In the genomic region with DNA sequence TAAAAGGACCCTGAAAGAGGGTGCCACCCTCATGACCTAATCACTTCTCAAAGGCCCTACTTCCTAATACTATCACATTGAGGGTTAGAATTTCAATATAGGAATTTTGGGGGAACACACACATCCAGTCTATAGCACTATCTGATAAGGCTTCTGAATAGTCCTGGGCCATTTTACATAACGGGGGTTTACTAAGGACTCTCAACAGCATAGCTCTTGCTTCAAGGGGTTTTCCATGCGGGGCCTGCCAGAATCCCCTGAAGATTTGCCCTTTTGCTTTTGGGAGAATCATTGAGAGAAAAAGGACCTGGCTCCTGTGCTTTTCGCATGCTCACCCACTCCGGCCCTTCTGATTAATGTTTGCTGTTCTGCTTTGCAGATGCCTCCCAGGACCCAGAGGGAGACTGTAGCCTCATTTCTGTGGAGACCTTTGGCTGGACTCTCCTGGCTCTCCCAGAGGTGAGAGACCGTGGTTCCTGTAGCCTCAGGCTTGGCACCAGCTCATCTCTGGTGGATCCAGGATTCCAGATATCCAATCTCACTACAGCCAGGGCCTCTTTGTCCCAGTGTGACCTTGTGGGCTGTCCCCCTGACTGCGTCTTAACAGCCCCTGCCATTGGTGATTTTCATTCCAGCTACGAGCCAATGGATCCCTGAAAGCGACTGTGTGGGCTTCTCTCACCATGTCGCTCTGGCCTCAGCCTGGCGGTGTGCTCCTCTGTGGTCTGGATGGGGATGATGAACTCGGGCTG, we compare ENCODE assay signal across 2 cellular contexts.
A peak's percentile ranks its signal among the peaks of the same experiment; 100 is the strongest.
TF ChIP-seq lines count a peak whose summit lies in the region.

No MANE protein-coding gene starts in this region.

TF ChIP-seq in liver, 16 proteins besides CTCF, POLR2A, EP300 and RAD21 (continued from another document):
- TF ChIP-seq, protein P1, sequence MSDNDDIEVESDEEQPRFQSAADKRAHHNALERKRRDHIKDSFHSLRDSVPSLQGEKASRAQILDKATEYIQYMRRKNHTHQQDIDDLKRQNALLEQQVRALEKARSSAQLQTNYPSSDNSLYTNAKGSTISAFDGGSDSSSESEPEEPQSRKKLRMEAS (IDR thresholded peaks at IDR 0.05), result peak; percentile 15
- TF ChIP-seq HNF4G (IDR thresholded peaks at IDR 0.05) (no peak), RXRA (IDR thresholded peaks at IDR 0.05) (peak; percentile 85 to 91), SP1 (IDR thresholded peaks at IDR 0.05) (peak; percentile 17), HNF4A (conservative IDR thresholded peaks at IDR 0.05) (peak; percentile 54 to 68)

TF ChIP-seq in HepG2, 621 proteins besides CTCF, POLR2A, EP300 and RAD21 (continued from another document):
- TF ChIP-seq, protein P2, sequence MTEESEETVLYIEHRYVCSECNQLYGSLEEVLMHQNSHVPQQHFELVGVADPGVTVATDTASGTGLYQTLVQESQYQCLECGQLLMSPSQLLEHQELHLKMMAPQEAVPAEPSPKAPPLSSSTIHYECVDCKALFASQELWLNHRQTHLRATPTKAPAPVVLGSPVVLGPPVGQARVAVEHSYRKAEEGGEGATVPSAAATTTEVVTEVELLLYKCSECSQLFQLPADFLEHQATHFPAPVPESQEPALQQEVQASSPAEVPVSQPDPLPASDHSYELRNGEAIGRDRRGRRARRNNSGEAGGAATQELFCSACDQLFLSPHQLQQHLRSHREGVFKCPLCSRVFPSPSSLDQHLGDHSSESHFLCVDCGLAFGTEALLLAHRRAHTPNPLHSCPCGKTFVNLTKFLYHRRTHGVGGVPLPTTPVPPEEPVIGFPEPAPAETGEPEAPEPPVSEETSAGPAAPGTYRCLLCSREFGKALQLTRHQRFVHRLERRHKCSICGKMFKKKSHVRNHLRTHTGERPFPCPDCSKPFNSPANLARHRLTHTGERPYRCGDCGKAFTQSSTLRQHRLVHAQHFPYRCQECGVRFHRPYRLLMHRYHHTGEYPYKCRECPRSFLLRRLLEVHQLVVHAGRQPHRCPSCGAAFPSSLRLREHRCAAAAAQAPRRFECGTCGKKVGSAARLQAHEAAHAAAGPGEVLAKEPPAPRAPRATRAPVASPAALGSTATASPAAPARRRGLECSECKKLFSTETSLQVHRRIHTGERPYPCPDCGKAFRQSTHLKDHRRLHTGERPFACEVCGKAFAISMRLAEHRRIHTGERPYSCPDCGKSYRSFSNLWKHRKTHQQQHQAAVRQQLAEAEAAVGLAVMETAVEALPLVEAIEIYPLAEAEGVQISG (CRISPR knock-in tag; IDR thresholded peaks at IDR 0.05), result no peak
